ENCODE assay signal across 9 cellular contexts in the genomic region with DNA sequence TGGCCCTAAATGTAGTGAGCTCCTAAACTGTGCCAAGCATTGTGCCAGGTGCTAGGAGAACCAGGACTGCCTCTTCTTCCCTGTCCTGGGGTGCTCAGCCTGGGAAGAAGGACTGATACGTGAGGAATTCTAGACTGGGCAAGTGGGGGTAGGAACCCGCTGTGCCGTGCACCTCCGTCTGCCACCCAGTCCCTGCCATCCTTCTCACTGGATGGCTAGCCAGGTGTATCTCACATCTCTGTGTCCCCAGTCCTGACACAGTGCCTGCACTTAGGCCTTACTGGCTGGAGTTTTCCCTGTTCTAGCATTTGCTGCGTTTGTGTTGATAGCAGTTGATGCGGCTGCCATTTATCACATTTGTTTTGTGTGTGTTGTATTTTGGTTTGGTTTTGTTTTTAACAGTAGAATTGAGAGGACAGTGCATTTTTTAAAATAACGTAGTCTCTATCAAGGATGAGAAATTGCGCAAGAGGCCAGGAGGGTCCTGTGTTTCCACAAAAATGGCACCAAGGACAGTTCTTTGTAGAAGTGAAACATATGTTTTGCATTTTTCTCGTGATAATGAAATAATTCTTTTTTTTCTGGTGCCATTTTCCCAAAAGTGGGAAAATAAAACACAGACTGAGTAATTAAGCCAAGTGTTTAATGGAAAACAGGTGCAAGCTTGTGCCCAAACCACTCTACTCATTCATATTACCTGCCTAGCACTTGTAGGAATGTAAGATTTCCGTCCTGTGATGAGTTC. TPM values are rescaled to one million over a fixed set of nuclear protein-coding genes. Genes with fewer than 3 reads are reported as not detected.
DNase-seq lines count a peak whose midpoint lies in the region; ATAC-seq and TF ChIP-seq lines count a peak whose summit lies in the region.
"Had no signal": no experiment of that assay in that cellular context is flagged by ENCODE, and none has a peak within 500 bp of the region (broad histone marks: within the 10 kb centered on the region; RNA-seq: fewer than 3 reads in every experiment).

No MANE protein-coding gene starts in this region.

- no peak for DNase-seq in activated T-cell treated with anti-CD3 and anti-CD28 coated beads, Interleukin-2, amount 50 U/mL, for 24 hours
- no peak for DNase-seq in activated T-cell treated with anti-CD3 and anti-CD28 coated beads, Interleukin-2, amount 50 U/mL, for 1 hour
- no peak for DNase-seq in activated CD4-positive, alpha-beta memory T cell treated with anti-CD3 and anti-CD28 coated beads, Interleukin-2, amount 10 ng/mL, durations not matched to agents 7 days and 5 days
- peak; percentile 47 to 77 for DNase-seq in foreskin fibroblast
- no peak for DNase-seq in stimulated activated naive B cell treated with anti-CD40 and anti-IgM and Interleukin-4, amounts not matched to agents 10 μg/mL and 1 μg/mL and 100 μg/mL, for 72 hours
- DNase-seq in COLO668 (lab: John Stamatoyannopoulos, UW; ENCODE audit: unreplicated experiment), result no peak
- no peak for DNase-seq in NCI-H82 treated with DMSO at 0.1 percent for 48 hours (lab: John Stamatoyannopoulos, UW; ENCODE audit: unreplicated experiment)

- peaks cover 92% of the 10 kb centered on the region for H3K4me1 Mint-ChIP-seq in activated T-cell treated with anti-CD3 and anti-CD28 coated beads, Interleukin-2, amount 50 U/mL, for 24 hours (ENCODE audit: low read depth)
- peaks cover 87% of the 10 kb centered on the region for H3K4me1 Mint-ChIP-seq in activated CD4-positive, alpha-beta memory T cell treated with anti-CD3 and anti-CD28 coated beads, Interleukin-2, amount 10 ng/mL, durations not matched to agents 7 days and 5 days
- peaks cover 49 to 84% of the 10 kb centered on the region in 2 donors for H3K4me1 Mint-ChIP-seq in stimulated activated naive B cell treated with anti-CD40 and anti-IgM and Interleukin-4, amounts not matched to agents 10 μg/mL and 1 μg/mL and 100 μg/mL, for 72 hours

- no peaks in the 10 kb centered on the region for H3K9me3 Mint-ChIP-seq in activated T-cell treated with anti-CD3 and anti-CD28 coated beads, Interleukin-2, amount 50 U/mL, for 24 hours
- no peaks in the 10 kb centered on the region for H3K9me3 Mint-ChIP-seq in activated CD4-positive, alpha-beta memory T cell treated with anti-CD3 and anti-CD28 coated beads, Interleukin-2, amount 10 ng/mL, durations not matched to agents 7 days and 5 days
- H3K9me3 Mint-ChIP-seq in stimulated activated naive B cell treated with anti-CD40 and anti-IgM and Interleukin-4, amounts not matched to agents 10 μg/mL and 1 μg/mL and 100 μg/mL, for 72 hours, result peaks cover 3 to 4% of the 10 kb centered on the region in 2 donors

- no peak overlapping the region for H3K4me3 ChIP-seq in foreskin fibroblast (ENCODE audit: low read depth in 1 of 2, low read length in 2 of 2)

- peak overlapping the region; percentile 68 for H3K4me3 Mint-ChIP-seq in activated T-cell treated with anti-CD3 and anti-CD28 coated beads, Interleukin-2, amount 50 U/mL, for 24 hours
- no peak overlapping the region for H3K4me3 Mint-ChIP-seq in activated CD4-positive, alpha-beta memory T cell treated with anti-CD3 and anti-CD28 coated beads, Interleukin-2, amount 10 ng/mL, durations not matched to agents 7 days and 5 days
- no peak overlapping the region for H3K4me3 Mint-ChIP-seq in stimulated activated naive B cell treated with anti-CD40 and anti-IgM and Interleukin-4, amounts not matched to agents 10 μg/mL and 1 μg/mL and 100 μg/mL, for 72 hours

- H3K27ac Mint-ChIP-seq in activated T-cell treated with anti-CD3 and anti-CD28 coated beads, Interleukin-2, amount 50 U/mL, for 24 hours, result peak overlapping the region; percentile 99
- peak overlapping the region; percentile 71 for H3K27ac Mint-ChIP-seq in activated CD4-positive, alpha-beta memory T cell treated with anti-CD3 and anti-CD28 coated beads, Interleukin-2, amount 10 ng/mL, durations not matched to agents 7 days and 5 days
- peak overlapping the region; percentile 97 for H3K27ac Mint-ChIP-seq in stimulated activated naive B cell treated with anti-CD40 and anti-IgM and Interleukin-4, amounts not matched to agents 10 μg/mL and 1 μg/mL and 100 μg/mL, for 72 hours

- CTCF ChIA-PET in activated CD4-positive, alpha-beta memory T cell treated with anti-CD3 and anti-CD28 coated beads, Interleukin-2, amount 10 ng/mL, durations not matched to agents 7 days and 5 days (lab: Charles Lee), result interaction anchor here (0.9 to 1.8 kb wide), 3 partner anchors 10 to 43 kb away, joined by 3 to 5 read pairs (median 4); no protein-coding TSS in a partner anchor

- POLR2A ChIA-PET in activated CD4-positive, alpha-beta memory T cell treated with anti-CD3 and anti-CD28 coated beads, Interleukin-2, amount 10 ng/mL, durations not matched to agents 7 days and 5 days (lab: Charles Lee), result interaction anchor here (1.0 to 7.1 kb wide), 13 partner anchors 8 to 189 kb away, joined by 3 to 139 read pairs (median 7); partner anchors contain the start of genes GPR18, GPR183 and TM9SF2

- H3K36me3 Mint-ChIP-seq in activated T-cell treated with anti-CD3 and anti-CD28 coated beads, Interleukin-2, amount 50 U/mL, for 24 hours (ENCODE audit: low read depth), result peaks cover 65% of the 10 kb centered on the region
- H3K36me3 Mint-ChIP-seq in activated CD4-positive, alpha-beta memory T cell treated with anti-CD3 and anti-CD28 coated beads, Interleukin-2, amount 10 ng/mL, durations not matched to agents 7 days and 5 days (ENCODE audit: low read depth), result peaks cover 30% of the 10 kb centered on the region
- H3K36me3 Mint-ChIP-seq in stimulated activated naive B cell treated with anti-CD40 and anti-IgM and Interleukin-4, amounts not matched to agents 10 μg/mL and 1 μg/mL and 100 μg/mL, for 72 hours, result peaks cover 43 to 65% of the 10 kb centered on the region in 2 donors

- no peak for ATAC-seq in stimulated activated naive B cell treated with anti-CD40 and anti-IgM and Interleukin-4, amounts not matched to agents 10 μg/mL and 1 μg/mL and 100 μg/mL, for 72 hours (replicated peaks)
- ATAC-seq in GM21619 (IDR thresholded peaks at IDR 0.05; ENCODE audit: unreplicated experiment), result no peak

- no peak for TF ChIP-seq CTCF in foreskin fibroblast (IDR thresholded peaks at IDR 0.05; ENCODE audit: low read depth, low read length)

- H3K27me3 Mint-ChIP-seq in activated T-cell treated with anti-CD3 and anti-CD28 coated beads, Interleukin-2, amount 50 U/mL, for 24 hours, result no peaks in the 10 kb centered on the region
- H3K27me3 Mint-ChIP-seq in activated CD4-positive, alpha-beta memory T cell treated with anti-CD3 and anti-CD28 coated beads, Interleukin-2, amount 10 ng/mL, durations not matched to agents 7 days and 5 days, result no peaks in the 10 kb centered on the region
- H3K27me3 Mint-ChIP-seq in stimulated activated naive B cell treated with anti-CD40 and anti-IgM and Interleukin-4, amounts not matched to agents 10 μg/mL and 1 μg/mL and 100 μg/mL, for 72 hours, result no peaks in the 10 kb centered on the region

RNA-seq across cellular contexts. Expression of gene GPR183, which starts 4.7 kb away (rescaled TPM):
- total RNA-seq in activated CD4-positive, alpha-beta memory T cell treated with anti-CD3 and anti-CD28 coated beads, Interleukin-2, amount 10 ng/mL, durations not matched to agents 7 days and 5 days, result 10 to 100 TPM; 43.7 to 46.2 TPM

RNA-seq across cellular contexts. Expression of gene GPR18, which starts 53.7 kb away (rescaled TPM):
- 10 to 100 TPM; 10.3 to 10.4 TPM for total RNA-seq in activated CD4-positive, alpha-beta memory T cell treated with anti-CD3 and anti-CD28 coated beads, Interleukin-2, amount 10 ng/mL, durations not matched to agents 7 days and 5 days
- total RNA-seq: myocyte had no signal

Comparison
In these comparisons a context has a peak if more than half of its experiments do, and no peak if none do; other contexts are left out.
1. DNase-seq: peak in foreskin fibroblast (2 of 2); none in activated T-cell treated with anti-CD3 and anti-CD28 coated beads, Interleukin-2, amount 50 U/mL, for 24 hours (single experiment), activated T-cell treated with anti-CD3 and anti-CD28 coated beads, Interleukin-2, amount 50 U/mL, for 1 hour (single experiment), activated CD4-positive, alpha-beta memory T cell treated with anti-CD3 and anti-CD28 coated beads, Interleukin-2, amount 10 ng/mL, durations not matched to agents 7 days and 5 days (single experiment), stimulated activated naive B cell treated with anti-CD40 and anti-IgM and Interleukin-4, amounts not matched to agents 10 μg/mL and 1 μg/mL and 100 μg/mL, for 72 hours (single experiment), COLO668 (single experiment) and NCI-H82 treated with DMSO at 0.1 percent for 48 hours (single experiment).
2. Peak in every context shown above with its lines, with median percentiles within 50 percentile points of each other: H3K27ac Mint-ChIP-seq.